Comparison of ENCODE assay signal across 11 cellular contexts in genomic region chr10:95260909-95261552, GRCh38. TPM values are rescaled to one million over a fixed set of nuclear protein-coding genes. Genes with fewer than 3 reads are reported as not detected.
DNase-seq lines count a peak whose midpoint lies in the region; ATAC-seq and TF ChIP-seq lines count a peak whose summit lies in the region.
"Had no signal": no experiment of that assay in that cellular context is flagged by ENCODE, and none has a peak within 500 bp of the region (broad histone marks: within the 10 kb centered on the region; RNA-seq: fewer than 3 reads in every experiment).

No MANE protein-coding gene starts in this region.

- no peak overlapping the region for H3K4me3 ChIP-seq in HUES6 (ENCODE audit: low read depth, low read length)
- H3K4me3 ChIP-seq in subcutaneous abdominal adipose tissue (ENCODE audit: low read depth in 1 of 5, low read length in 5 of 5) = no peak overlapping the region
- H3K4me3 ChIP-seq: uterus had no signal

- H3K9me3 Mint-ChIP-seq in brain = peaks cover 0 to 10% (median 2%) of the 10 kb centered on the region in 5 experiments
- H3K9me3 Mint-ChIP-seq in activated T-cell treated with anti-CD3 and anti-CD28 coated beads, Interleukin-2, amount 50 U/mL, for 4 hours = no peaks in the 10 kb centered on the region

- H3K36me3 ChIP-seq in HUES6 (ENCODE audit: control insufficient read depth, insufficient read depth, low read length) = peaks cover 81% of the 10 kb centered on the region
- H3K36me3 ChIP-seq in subcutaneous abdominal adipose tissue (ENCODE audit: control insufficient read depth in 5 of 5, insufficient read depth in 5 of 5, low read length in 5 of 5) = peaks cover 17 to 55% (median 38%) of the 10 kb centered on the region in 5 donors
- H3K36me3 ChIP-seq: uterus had no signal

- H3K9me3 ChIP-seq in HUES6 (ENCODE audit: control insufficient read depth, insufficient read depth, low read depth, low read length) (peaks cover 7% of the 10 kb centered on the region; the same call in 1 of the 2 replicates), subcutaneous abdominal adipose tissue (ENCODE audit: control insufficient read depth in 5 of 5, low read length in 5 of 5) (peaks cover 0 to 3% (median 0%) of the 10 kb centered on the region in 5 donors)
- H3K9me3 ChIP-seq: uterus had no signal

- H3K4me1 ChIP-seq in HUES6 (ENCODE audit: control insufficient read depth, insufficient read depth, low read length) = peaks cover 38% of the 10 kb centered on the region
- H3K4me1 ChIP-seq in subcutaneous abdominal adipose tissue (ENCODE audit: control insufficient read depth in 5 of 5, insufficient read depth in 5 of 5, low read length in 5 of 5) = peaks cover 12 to 38% (median 28%) of the 10 kb centered on the region in 5 donors
- H3K4me1 ChIP-seq: uterus had no signal

- H3K4me3 Mint-ChIP-seq in brain = no peak overlapping the region
- H3K4me3 Mint-ChIP-seq in activated T-cell treated with anti-CD3 and anti-CD28 coated beads, Interleukin-2, amount 50 U/mL, for 4 hours = no peak overlapping the region

- no peaks in the 10 kb centered on the region for H3K4me1 Mint-ChIP-seq in brain
- H3K4me1 Mint-ChIP-seq in activated T-cell treated with anti-CD3 and anti-CD28 coated beads, Interleukin-2, amount 50 U/mL, for 4 hours (ENCODE audit: low read depth) = no peaks in the 10 kb centered on the region

- peak overlapping the region; percentile 63; the same call in 1 of the 2 replicates for H3K27ac ChIP-seq in HUES6 (ENCODE audit: low read depth, low read length)
- peak overlapping the region; percentile 73 for H3K27ac ChIP-seq in subcutaneous abdominal adipose tissue (ENCODE audit: low read depth, low read length)

- no peak for ATAC-seq in activated T-cell treated with anti-CD3 and anti-CD28 coated beads, Interleukin-2, amount 50 U/mL, for 4 hours

- DNase-seq in kidney tubule cell (ENCODE audit: low spot score) = peak; percentile 68
- DNase-seq in NCI-H524 (lab: John Stamatoyannopoulos, UW) = no peak
- DNase-seq in NCI-H748 treated with DMSO at 0.1 percent for 48 hours (lab: John Stamatoyannopoulos, UW) = no peak
- no peak for DNase-seq in activated T-cell treated with anti-CD3 and anti-CD28 coated beads, Interleukin-2, amount 50 U/mL, for 4 hours
- DNase-seq in activated CD4-positive, alpha-beta T cell treated with anti-CD3 and anti-CD28 coated beads for 4 hours = no peak
- DNase-seq: NCI-H345; stimulated activated CD4-positive, alpha-beta T cell treated with anti-CD3 and anti-CD28 coated beads, Interleukin-12 subunit alpha, Interleukin-12 subunit beta, amount 100 ng/mL, for 4 hours; uterus had no signal

- TF ChIP-seq CTCF in brain (conservative IDR thresholded peaks at IDR 0.05) = no peak

- no peaks in the 10 kb centered on the region for H3K27me3 ChIP-seq in HUES6 (ENCODE audit: control insufficient read depth, insufficient read depth, low read length)
- no peaks in the 10 kb centered on the region for H3K27me3 ChIP-seq in subcutaneous abdominal adipose tissue (ENCODE audit: control insufficient read depth in 5 of 5, insufficient read depth in 4 of 5, low read length in 5 of 5)
- H3K27me3 ChIP-seq: uterus had no signal

- peaks cover 8% of the 10 kb centered on the region for H3K36me3 Mint-ChIP-seq in brain
- H3K36me3 Mint-ChIP-seq in activated T-cell treated with anti-CD3 and anti-CD28 coated beads, Interleukin-2, amount 50 U/mL, for 4 hours (ENCODE audit: insufficient read depth) = no peaks in the 10 kb centered on the region

- peak overlapping the region in 3 of 5 experiments; percentile 50 to 75 (median 55) for H3K27ac Mint-ChIP-seq in brain

- peaks cover 5% of the 10 kb centered on the region for H3K27me3 Mint-ChIP-seq in brain
- H3K27me3 Mint-ChIP-seq in activated T-cell treated with anti-CD3 and anti-CD28 coated beads, Interleukin-2, amount 50 U/mL, for 4 hours (ENCODE audit: low read depth) = peaks cover 3% of the 10 kb centered on the region

- H3K9ac ChIP-seq in HUES6 (ENCODE audit: low read length) = peak overlapping the region; percentile 27
- peak overlapping the region in 3 of 5 donors; percentile 38 to 59 (median 57) for H3K9ac ChIP-seq in subcutaneous abdominal adipose tissue (ENCODE audit: low read length in 5 of 5)

RNA-seq across cellular contexts. Expression of gene PDLIM1, which starts 29.8 kb away (rescaled TPM):
- 112 TPM for polyA plus RNA-seq in brain (ENCODE audit: insufficient read depth, low read depth, low replicate concordance)
- total RNA-seq in activated T-cell treated with anti-CD3 and anti-CD28 coated beads, Interleukin-2, amount 50 U/mL, for 4 hours = 1 to 10 TPM in 2 of 3 donors, under 1 TPM in 1; 0.66 to 2.8 (median 1.2) TPM
